25 cellular contexts compared by ENCODE assay signal in genomic region chr12:79415296-79415695, GRCh38.
A peak's percentile ranks its signal among the peaks of the same experiment; 100 is the strongest.
DNase-seq lines count a peak whose midpoint lies in the region; ATAC-seq and TF ChIP-seq lines count a peak whose summit lies in the region.
"Had no signal": no experiment of that assay in that cellular context is flagged by ENCODE, and none has a peak within 500 bp of the region (broad histone marks: within the 10 kb centered on the region; RNA-seq: fewer than 3 reads in every experiment).

No MANE protein-coding gene starts in this region.

- peaks cover 33% of the 10 kb centered on the region for H3K4me1 ChIP-seq in HUES48 (ENCODE audit: control insufficient read depth, insufficient read depth, low read length)
- peaks cover 32% of the 10 kb centered on the region for H3K4me1 ChIP-seq in SJSA1 (replicated peaks)
- peaks cover 6% of the 10 kb centered on the region for H3K4me1 ChIP-seq in mesodermal cell (ENCODE audit: control insufficient read depth, insufficient read depth, low read length, poor library complexity, severe bottlenecking)
- H3K4me1 ChIP-seq in stomach = peaks cover 7 to 24% (median 15%) of the 10 kb centered on the region in 4 donors
- H3K4me1 ChIP-seq in mucosa of descending colon (ENCODE audit: low read depth) = peaks cover 20% of the 10 kb centered on the region

- H3K4me3 ChIP-seq in HUES48 (ENCODE audit: low read depth, low read length) = no peak overlapping the region
- no peak overlapping the region for H3K4me3 ChIP-seq in SJSA1
- H3K4me3 ChIP-seq in mesodermal cell (ENCODE audit: extremely low read depth, insufficient read depth, low read length, poor library complexity, severe bottlenecking) = no peak overlapping the region
- H3K4me3 ChIP-seq in stomach = no peak overlapping the region
- no peak overlapping the region for H3K4me3 ChIP-seq in mucosa of descending colon
- H3K4me3 ChIP-seq: coronary artery, tibial artery had no signal

- peak overlapping the region; percentile 59 for H3K27ac ChIP-seq in HUES48 (ENCODE audit: low read depth, low read length)
- 0 out of 2 replicates have a peak overlapping the region, but pooled peaks have one; percentile 16 for H3K27ac ChIP-seq in SJSA1
- peak overlapping the region; percentile 51 for H3K27ac ChIP-seq in mesodermal cell (ENCODE audit: low read depth, low read length, severe bottlenecking)
- peak overlapping the region in 4 of 5 donors; percentile 22 to 75 (median 50) for H3K27ac ChIP-seq in stomach
- H3K27ac ChIP-seq: coronary artery, WERI-Rb-1 had no signal

- no peak for TF ChIP-seq POLR2A in stomach (IDR thresholded peaks at IDR 0.05)

- no peak for ATAC-seq in GM19324 (IDR thresholded peaks at IDR 0.05; ENCODE audit: low FRiP score, unreplicated experiment)
- no peak for ATAC-seq in mucosa of descending colon
- ATAC-seq: activated CD8-positive, alpha-beta memory T cell treated with anti-CD3 and anti-CD28 coated beads, Interleukin-2, amount 10 ng/mL, durations not matched to agents 7 days and 5 days; activated T-cell treated with anti-CD3 and anti-CD28 coated beads, Interleukin-2, amount 50 U/mL, for 72 hours had no signal

- H3K36me3 ChIP-seq in HUES48 (ENCODE audit: control insufficient read depth, insufficient read depth, low read length) (no peaks in the 10 kb centered on the region), SJSA1 (no peaks in the 10 kb centered on the region), mesodermal cell (ENCODE audit: control insufficient read depth, insufficient read depth, low read length) (no peaks in the 10 kb centered on the region), stomach (no peaks in the 10 kb centered on the region), mucosa of descending colon (ENCODE audit: low read depth) (no peaks in the 10 kb centered on the region)
- H3K36me3 ChIP-seq: tibial artery, WERI-Rb-1 had no signal

- H3K9me3 ChIP-seq in HUES48 (ENCODE audit: control insufficient read depth, insufficient read depth, low read length) (no peaks in the 10 kb centered on the region), SJSA1 (replicated peaks) (no peaks in the 10 kb centered on the region), mesodermal cell (ENCODE audit: control insufficient read depth, low read length) (no peaks in the 10 kb centered on the region), stomach (no peaks in the 10 kb centered on the region), mucosa of descending colon (no peaks in the 10 kb centered on the region)
- H3K9me3 ChIP-seq: tibial artery had no signal

- no peak for TF ChIP-seq CTCF in stomach (IDR thresholded peaks at IDR 0.05)
- TF ChIP-seq CTCF in mucosa of descending colon (IDR thresholded peaks at IDR 0.05) = no peak

- intact Hi-C loops in stomach (cut with DNase I; ENCODE audit: low total_unique reads) (no loop called here), mucosa of descending colon (cut with DNase I, micrococcal nuclease) (no loop called here)

- H3K9ac ChIP-seq in HUES48 (ENCODE audit: low read depth, low read length) = no peak overlapping the region

- DNase-seq in SJSA1 (ENCODE audit: low read depth in 1 of 2, low spot score in 2 of 2) (no peak), stomach (no peak), OCI-M2 (lab: John Stamatoyannopoulos, UW; ENCODE audit: unreplicated experiment) (no peak), pons (ENCODE audit: low spot score) (no peak), mucosa of descending colon (no peak)
- DNase-seq: activated CD4-positive, alpha-beta T cell treated with anti-CD3 and anti-CD28 coated beads, Interleukin-2, amount 50 U/mL, for 1 hour; activated CD8-positive, alpha-beta memory T cell treated with anti-CD3 and anti-CD28 coated beads, Interleukin-2, amount 10 ng/mL, durations not matched to agents 7 days and 5 days; activated naive CD4-positive, alpha-beta T cell treated with Interleukin-2 at 50 U/mL for 16 hours; activated T-cell treated with anti-CD3 and anti-CD28 coated beads, Interleukin-2, amount 50 U/mL, for 72 hours; amygdala; CD4-positive, alpha-beta T cell; GDM1; Kasumi-1; NCI-H1694 treated with DMSO at 0.1 percent for 48 hours; NCI-H526; nucleus accumbens; stimulated activated CD4-positive, alpha-beta T cell treated with anti-CD3 and anti-CD28 coated beads, Interleukin-12 subunit alpha, Interleukin-12 subunit beta, amount 100 ng/mL, for 4 hours; stimulated activated CD4-positive, alpha-beta T cell treated with anti-CD3 and anti-CD28 coated beads, Interleukin-4, amount 100 ng/mL, for 4 hours; stimulated activated naive CD4-positive, alpha-beta T cell; tibial artery; WERI-Rb-1 had no signal

- TF ChIP-seq EP300 in stomach (IDR thresholded peaks at IDR 0.05) = no peak

- WGBS in mesodermal cell (ENCODE audit: insufficient coverage in 2 of 2), 2 experiments = no CpG with 5 or more reads among the region's 2 CpGs
- WGBS in stomach, 5 donors = 22 to 49% (median 30%) methylated on average over 2 of the region's 2 CpGs

- H3K27me3 ChIP-seq in HUES48 (ENCODE audit: control insufficient read depth, insufficient read depth, low read length) = no peaks in the 10 kb centered on the region
- no peaks in the 10 kb centered on the region for H3K27me3 ChIP-seq in SJSA1 (replicated peaks)
- no peaks in the 10 kb centered on the region for H3K27me3 ChIP-seq in stomach
- H3K27me3 ChIP-seq: tibial artery had no signal
